18 cellular contexts compared by ENCODE assay signal in the genomic region with DNA sequence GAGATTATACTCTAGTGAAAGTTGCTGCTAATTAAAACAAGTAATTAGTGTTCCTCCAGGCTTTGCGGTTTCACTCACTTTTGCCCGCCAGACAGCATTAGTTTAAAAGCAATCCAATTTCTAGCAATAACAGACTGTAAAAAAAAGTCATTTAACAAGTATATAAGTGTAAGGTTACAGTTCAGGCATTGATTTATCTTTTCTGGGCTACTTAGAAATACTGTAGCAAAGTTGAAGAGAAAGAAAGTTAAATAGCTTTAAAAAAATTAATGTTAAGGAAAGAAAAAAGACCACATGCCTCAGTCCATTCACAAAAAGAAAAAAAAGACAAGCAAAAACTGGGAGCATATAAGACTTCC.
DNase-seq lines count a peak whose midpoint lies in the region; ATAC-seq and TF ChIP-seq lines count a peak whose summit lies in the region.
"Had no signal": no experiment of that assay in that cellular context is flagged by ENCODE, and none has a peak within 500 bp of the region (broad histone marks: within the 10 kb centered on the region; RNA-seq: fewer than 3 reads in every experiment).

No MANE protein-coding gene starts in this region.

- no peak overlapping the region for H3K56ac ChIP-seq in H9 (ENCODE audit: insufficient read length, low read depth, low read length)

- no peak overlapping the region for H2AK5ac ChIP-seq in H9 (ENCODE audit: insufficient read length, low read length)

- POLR2A ChIA-PET in HEK293 (lab: Yijun Ruan, JAX), result no interaction called here

- no peaks in the 10 kb centered on the region for H3K79me2 ChIP-seq in H9 (ENCODE audit: insufficient read depth, low read length)

- WGBS in H9 (ENCODE audit: extremely low coverage, insufficient read length, low lambda C conversion rate), result no CpG with 5 or more reads among the region's 2 CpGs

- H3K4me2 ChIP-seq in H9 (ENCODE audit: insufficient read depth, insufficient read length, low read length), result no peak overlapping the region

- H3K4me3 Mint-ChIP-seq in H9, result no peak overlapping the region
- H3K4me3 Mint-ChIP-seq: B cell; CD4-positive, alpha-beta T cell; HFFc6 had no signal

- H2AFZ ChIP-seq in H9 (ENCODE audit: low read length), result no peak overlapping the region
- H2AFZ ChIP-seq: GM23248 had no signal

- H3K9me3 Mint-ChIP-seq in H9, result no peaks in the 10 kb centered on the region
- H3K9me3 Mint-ChIP-seq: CD4-positive, alpha-beta T cell; HFFc6 had no signal

- H3K27me3 Mint-ChIP-seq in H9 (ENCODE audit: low read depth), result no peaks in the 10 kb centered on the region
- H3K27me3 Mint-ChIP-seq: B cell; CD4-positive, alpha-beta T cell had no signal

- H4K91ac ChIP-seq in H9 (ENCODE audit: insufficient read length, low read depth, low read length), result no peak overlapping the region

- no peak overlapping the region for H3T11ph ChIP-seq in H9 (ENCODE audit: low read length)

- H2BK20ac ChIP-seq in H9 (ENCODE audit: low read depth, low read length, poor library complexity, severe bottlenecking), result no peak overlapping the region

- no peaks in the 10 kb centered on the region for H3K79me1 ChIP-seq in H9 (ENCODE audit: insufficient read depth, low read depth, low read length, poor library complexity, severe bottlenecking)

- TF ChIP-seq CTCF in HEK293 (tag by site-specific recombination; IDR thresholded peaks at IDR 0.05) (no peak), retinal pigment epithelial cell (conservative IDR thresholded peaks at IDR 0.05; ENCODE audit: low read depth, low read length) (no peak), H9 (conservative IDR thresholded peaks at IDR 0.05) (no peak)

- H3K27me3 ChIP-seq in H9 (ENCODE audit: insufficient read depth, low read length), result no peaks in the 10 kb centered on the region

- no peaks in the 10 kb centered on the region for H3K9me3 ChIP-seq in HEK293 (ENCODE audit: control insufficient read depth, insufficient read depth, low read depth, low read length)
- no peaks in the 10 kb centered on the region for H3K9me3 ChIP-seq in SK-N-MC (ENCODE audit: low read depth, low read length)
- H3K9me3 ChIP-seq in H9 (ENCODE audit: control insufficient read depth, low read depth, low read length), result no peaks in the 10 kb centered on the region

- no peak overlapping the region for H3K9ac ChIP-seq in SK-N-MC (ENCODE audit: insufficient read length)
- no peak overlapping the region for H3K9ac ChIP-seq in H9 (ENCODE audit: extremely low read depth, insufficient read length, low read length)
- H3K9ac ChIP-seq: GM23248 had no signal

- ATAC-seq in GM19455 (IDR thresholded peaks at IDR 0.05; ENCODE audit: unreplicated experiment), result no peak
- ATAC-seq in HG03571 (IDR thresholded peaks at IDR 0.05; ENCODE audit: unreplicated experiment), result no peak
- no peak for ATAC-seq in GM19463 (IDR thresholded peaks at IDR 0.05; ENCODE audit: unreplicated experiment)

- H3K4ac ChIP-seq in H9 (ENCODE audit: low read depth, low read length), result no peak overlapping the region

- H3K4me1 ChIP-seq in HEK293 (ENCODE audit: control insufficient read depth, insufficient read depth, low read length) (no peaks in the 10 kb centered on the region; the same call in 1 of the 2 replicates), H9 (ENCODE audit: insufficient read depth, low read length) (no peaks in the 10 kb centered on the region)

- no peaks in the 10 kb centered on the region for H4K20me1 ChIP-seq in H9 (ENCODE audit: control insufficient read depth, insufficient read depth, insufficient read length)

- H3K23me2 ChIP-seq in H9 (ENCODE audit: insufficient read length, low read depth, low read length, poor library complexity, severe bottlenecking), result no peaks in the 10 kb centered on the region

- H3K14ac ChIP-seq in H9 (ENCODE audit: insufficient read depth, low read length), result no peak overlapping the region

- no peak overlapping the region for H3K27ac Mint-ChIP-seq in H9
- H3K27ac Mint-ChIP-seq: B cell; CD4-positive, alpha-beta T cell; HFFc6 had no signal

- H2BK15ac ChIP-seq in H9 (ENCODE audit: low read depth, low read length), result no peak overlapping the region

- H3K18ac ChIP-seq in H9 (ENCODE audit: insufficient read length, low read depth, low read length), result no peak overlapping the region

- H2BK12ac ChIP-seq in H9 (ENCODE audit: insufficient read length, low read depth, low read length), result no peak overlapping the region

- no peak overlapping the region for H4K8ac ChIP-seq in H9 (replicated peaks; ENCODE audit: insufficient read length, low read depth, low read length)

- CTCF ChIA-PET in HEK293 (lab: Yijun Ruan, JAX), result interaction anchor here (0.7 kb wide), 1 partner anchor 213 kb away, joined by 3 read pairs; no protein-coding TSS in a partner anchor

- H3K27ac ChIP-seq in HEK293 (ENCODE audit: extremely low read depth, low read depth, low read length) (no peak overlapping the region), SK-N-MC (peak overlapping the region; percentile 20; the same call in 1 of the 2 replicates), H9 (ENCODE audit: insufficient read length, low read depth, low read length) (no peak overlapping the region)
- H3K27ac ChIP-seq: GM23248, HL-60 had no signal

- H3K36me3 ChIP-seq in HEK293 (ENCODE audit: control insufficient read depth in 2 of 2, insufficient read depth in 1 of 2, low read length in 2 of 2) (no peaks in the 10 kb centered on the region), SK-N-MC (ENCODE audit: insufficient read depth, low read length) (no peaks in the 10 kb centered on the region)

- H4K5ac ChIP-seq in H9 (ENCODE audit: insufficient read length, low read depth, low read length), result no peak overlapping the region

- H3K4me1 Mint-ChIP-seq in H9, result peaks cover 12 to 25% of the 10 kb centered on the region in 2 experiments
- H3K4me1 Mint-ChIP-seq: B cell had no signal

- H3K4me3 ChIP-seq in HEK293 (ENCODE audit: low read depth, low read length) (no peak overlapping the region), SK-N-MC (no peak overlapping the region), retinal pigment epithelial cell (ENCODE audit: low read length) (no peak overlapping the region)
- H3K4me3 ChIP-seq: GM23248 had no signal

- no peak overlapping the region for H3K23ac ChIP-seq in H9 (ENCODE audit: insufficient read length, low read depth, low read length)

- DNase-seq in SK-N-MC (ENCODE audit: low read depth, low spot score) (no peak), left kidney (ENCODE audit: low read depth, low spot score) (peak; percentile 41), retinal pigment epithelial cell (ENCODE audit: low read depth) (peak; percentile 27), H9 (no peak)
- DNase-seq: C1 segment of cervical spinal cord; Calu3; CD4-positive, alpha-beta T cell; DMS 273 treated with DMSO at 0.1 percent for 48 hours; GF-D8; H7; HFFc6 had no signal

- no peak overlapping the region for H2BK120ac ChIP-seq in H9 (ENCODE audit: low read depth, low read length, poor library complexity, severe bottlenecking)

- H3K36me3 Mint-ChIP-seq in H9 (ENCODE audit: insufficient read depth in 1 of 3, low read depth in 3 of 3), result no peaks in the 10 kb centered on the region

- no peak overlapping the region for H2BK5ac ChIP-seq in H9 (ENCODE audit: insufficient read length, low read length)

TF ChIP-seq in HEK293, 187 proteins besides CTCF, POLR2A, EP300 and RAD21:
- peak; percentile 87 for TF ChIP-seq WT1 (tag by site-specific recombination; IDR thresholded peaks at IDR 0.05)
- peak; percentile 74 for TF ChIP-seq PRDM6 (tag by site-specific recombination; IDR thresholded peaks at IDR 0.05)
- TF ChIP-seq OSR2 (tag by site-specific recombination; IDR thresholded peaks at IDR 0.05), result peak; percentile 73; the same call in 1 of the 2 replicates
- TF ChIP-seq ZNF426 (tag by site-specific recombination; IDR thresholded peaks at IDR 0.05), result no peak

Comparison
In these comparisons a context has a peak if more than half of its experiments do, and no peak if none do; other contexts are left out.
1. DNase-seq: peak in left kidney (single experiment) and retinal pigment epithelial cell (single experiment); none in SK-N-MC (single experiment) and H9 (single experiment).